ENCODE assay signal across 8 cellular contexts in the genomic region with DNA sequence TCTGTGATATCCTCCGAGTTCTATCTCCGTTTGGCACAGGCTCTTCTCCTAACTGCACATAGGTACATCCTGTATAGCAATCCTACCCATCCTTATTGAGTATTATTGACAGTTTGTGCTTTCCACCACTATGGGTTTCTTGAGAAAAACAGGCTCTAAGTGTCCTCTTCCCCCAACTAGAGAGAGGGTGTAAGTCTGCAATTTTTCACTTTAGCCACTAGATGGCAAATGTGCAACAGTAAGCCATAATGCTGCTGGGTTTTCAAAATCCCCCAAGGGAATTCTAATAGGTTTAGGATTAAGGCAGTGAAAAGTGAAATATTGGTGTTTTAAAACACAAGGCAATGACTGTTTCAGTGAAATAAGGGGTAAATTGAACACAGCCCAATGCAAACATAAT.
A peak's percentile ranks its signal among the peaks of the same experiment; 100 is the strongest.
DNase-seq lines count a peak whose midpoint lies in the region; ATAC-seq lines count a peak whose summit lies in the region.

No MANE protein-coding gene starts in this region.

- ATAC-seq in GM19468 (IDR thresholded peaks at IDR 0.05; ENCODE audit: extremely low read depth, unreplicated experiment), result peak; percentile 89
- ATAC-seq in HG03575 (IDR thresholded peaks at IDR 0.05; ENCODE audit: extremely low read depth, insufficient number of reproducible peaks, low FRiP score, unreplicated experiment), result peak; percentile 76
- ATAC-seq in activated T-helper 17 cell treated with anti-CD3 and anti-CD28 coated beads, Interleukin-2, amount 50 U/mL, for 72 hours (replicated peaks), result no peak
- ATAC-seq in activated CD4-positive, alpha-beta T cell treated with anti-CD3 and anti-CD28 coated beads for 36 hours, result no peak

- CTCF ChIA-PET in activated CD4-positive, alpha-beta T cell treated with anti-CD3 and anti-CD28 coated beads for 36 hours (lab: Charles Lee), result no interaction called here

- no peak overlapping the region for H3K4me3 Mint-ChIP-seq in activated T-helper 17 cell treated with anti-CD3 and anti-CD28 coated beads, Interleukin-2, amount 50 U/mL, for 72 hours
- no peak overlapping the region for H3K4me3 Mint-ChIP-seq in activated CD4-positive, alpha-beta T cell treated with anti-CD3 and anti-CD28 coated beads for 36 hours

- no peak overlapping the region for H3K27ac Mint-ChIP-seq in activated T-helper 17 cell treated with anti-CD3 and anti-CD28 coated beads, Interleukin-2, amount 50 U/mL, for 72 hours
- no peak overlapping the region for H3K27ac Mint-ChIP-seq in activated CD4-positive, alpha-beta T cell treated with anti-CD3 and anti-CD28 coated beads for 36 hours

- intact Hi-C loops in activated CD4-positive, alpha-beta T cell treated with anti-CD3 and anti-CD28 coated beads for 36 hours (cut with DNase I, micrococcal nuclease), result no loop called here

- DNase-seq in ELR (ENCODE audit: low read depth), result peak; percentile 18
- peak; percentile 45 for DNase-seq in SK-N-DZ (ENCODE audit: low spot score)
- DNase-seq in iPS-NIHi11 (ENCODE audit: low spot score), result peak; percentile 32
- no peak for DNase-seq in ureter (ENCODE audit: low spot score)
- no peak for DNase-seq in activated CD4-positive, alpha-beta T cell treated with anti-CD3 and anti-CD28 coated beads for 36 hours

- no peaks in the 10 kb centered on the region for H3K27me3 Mint-ChIP-seq in activated T-helper 17 cell treated with anti-CD3 and anti-CD28 coated beads, Interleukin-2, amount 50 U/mL, for 72 hours
- H3K27me3 Mint-ChIP-seq in activated CD4-positive, alpha-beta T cell treated with anti-CD3 and anti-CD28 coated beads for 36 hours, result no peaks in the 10 kb centered on the region

- H3K36me3 Mint-ChIP-seq in activated T-helper 17 cell treated with anti-CD3 and anti-CD28 coated beads, Interleukin-2, amount 50 U/mL, for 72 hours (ENCODE audit: low read depth), result no peaks in the 10 kb centered on the region
- H3K36me3 Mint-ChIP-seq in activated CD4-positive, alpha-beta T cell treated with anti-CD3 and anti-CD28 coated beads for 36 hours (ENCODE audit: low read depth), result no peaks in the 10 kb centered on the region

- no peaks in the 10 kb centered on the region for H3K4me1 Mint-ChIP-seq in activated T-helper 17 cell treated with anti-CD3 and anti-CD28 coated beads, Interleukin-2, amount 50 U/mL, for 72 hours
- no peaks in the 10 kb centered on the region for H3K4me1 Mint-ChIP-seq in activated CD4-positive, alpha-beta T cell treated with anti-CD3 and anti-CD28 coated beads for 36 hours

- POLR2A ChIA-PET in activated CD4-positive, alpha-beta T cell treated with anti-CD3 and anti-CD28 coated beads for 36 hours (lab: Charles Lee), result no interaction called here

- H3K9me3 Mint-ChIP-seq in activated T-helper 17 cell treated with anti-CD3 and anti-CD28 coated beads, Interleukin-2, amount 50 U/mL, for 72 hours, result no peaks in the 10 kb centered on the region
- H3K9me3 Mint-ChIP-seq in activated CD4-positive, alpha-beta T cell treated with anti-CD3 and anti-CD28 coated beads for 36 hours (ENCODE audit: low read depth), result no peaks in the 10 kb centered on the region

Comparison
In these comparisons a context has a peak if more than half of its experiments do, and no peak if none do; other contexts are left out.
1. DNase-seq: peak in ELR (single experiment), SK-N-DZ (single experiment) and iPS-NIHi11 (single experiment); none in ureter (single experiment) and activated CD4-positive, alpha-beta T cell treated with anti-CD3 and anti-CD28 coated beads for 36 hours (single experiment).
2. ATAC-seq: peak in GM19468 (single experiment) and HG03575 (single experiment); none in activated T-helper 17 cell treated with anti-CD3 and anti-CD28 coated beads, Interleukin-2, amount 50 U/mL, for 72 hours (single experiment) and activated CD4-positive, alpha-beta T cell treated with anti-CD3 and anti-CD28 coated beads for 36 hours (single experiment).